ENCODE assay signal across 25 cellular contexts in genomic region chr10:80739963-80740715, GRCh38.
DNase-seq lines count a peak whose midpoint lies in the region; ATAC-seq lines count a peak whose summit lies in the region.
"Had no signal": no experiment of that assay in that cellular context is flagged by ENCODE, and none has a peak within 500 bp of the region (broad histone marks: within the 10 kb centered on the region; RNA-seq: fewer than 3 reads in every experiment).

No MANE protein-coding gene starts in this region.

- no peaks in the 10 kb centered on the region for H3K27me3 ChIP-seq in H7 (ENCODE audit: control insufficient read depth, insufficient read depth, low read length)
- H3K27me3 ChIP-seq: colonic mucosa, thyroid gland, vagina had no signal

- H3K4me3 ChIP-seq in H7 (ENCODE audit: insufficient read depth, low read depth, low read length) = peak overlapping the region; percentile 30; the same call in 1 of the 2 replicates
- H3K4me3 ChIP-seq: A549, colonic mucosa, lower lobe of right lung, psoas muscle, SK-N-MC, thyroid gland, vagina had no signal

- ATAC-seq in GM19328 (IDR thresholded peaks at IDR 0.05; ENCODE audit: unreplicated experiment) = no peak
- ATAC-seq: A549; activated CD4-positive, CD25-positive, alpha-beta regulatory T cell treated with anti-CD3 and anti-CD28 coated beads, Interleukin-2, amount 50 U/mL, for 24 hours; lower lobe of right lung; naive thymus-derived CD8-positive, alpha-beta T cell; psoas muscle had no signal

- H3K36me3 ChIP-seq in H7 (replicated peaks; ENCODE audit: control insufficient read depth, insufficient read depth, low read length) = no peaks in the 10 kb centered on the region
- H3K36me3 ChIP-seq: colonic mucosa, lower lobe of right lung, thyroid gland, vagina had no signal

- DNase-seq in NCI-H524 (lab: John Stamatoyannopoulos, UW) (peak; percentile 9 to 47), NCI-H524 treated with DMSO at 0.1 percent for 48 hours (lab: John Stamatoyannopoulos, UW) (no peak), H7 (peak; percentile 12), SW480 (ENCODE audit: low spot score) (peak; percentile 8), iPS-NIHi7 (ENCODE audit: extremely low spot score) (peak; percentile 39), LoVo (ENCODE audit: low spot score) (no peak), NCI-H1436 (lab: John Stamatoyannopoulos, UW) (no peak)
- DNase-seq: activated CD4-positive, alpha-beta memory T cell treated with anti-CD3 and anti-CD28 coated beads for 36 hours; activated naive CD4-positive, alpha-beta T cell; colonic mucosa; effector CD8-positive, alpha-beta T cell; glutamatergic neuron; lower lobe of right lung; naive thymus-derived CD8-positive, alpha-beta T cell; NCI-H1694; nucleus accumbens; OCI-M1; psoas muscle; stimulated activated CD4-positive, alpha-beta T cell treated with anti-CD3 and anti-CD28 coated beads, Interleukin-4, amount 100 ng/mL, for 1 hour; thyroid gland had no signal

Comparison
In these comparisons a context has a peak if more than half of its experiments do, and no peak if none do; other contexts are left out.
1. DNase-seq: peak in NCI-H524 (2 of 2), H7 (single experiment), SW480 (single experiment) and iPS-NIHi7 (single experiment); none in NCI-H524 treated with DMSO at 0.1 percent for 48 hours (single experiment), LoVo (single experiment) and NCI-H1436 (single experiment).